Comparison of ENCODE assay signal across 29 cellular contexts in the genomic region with DNA sequence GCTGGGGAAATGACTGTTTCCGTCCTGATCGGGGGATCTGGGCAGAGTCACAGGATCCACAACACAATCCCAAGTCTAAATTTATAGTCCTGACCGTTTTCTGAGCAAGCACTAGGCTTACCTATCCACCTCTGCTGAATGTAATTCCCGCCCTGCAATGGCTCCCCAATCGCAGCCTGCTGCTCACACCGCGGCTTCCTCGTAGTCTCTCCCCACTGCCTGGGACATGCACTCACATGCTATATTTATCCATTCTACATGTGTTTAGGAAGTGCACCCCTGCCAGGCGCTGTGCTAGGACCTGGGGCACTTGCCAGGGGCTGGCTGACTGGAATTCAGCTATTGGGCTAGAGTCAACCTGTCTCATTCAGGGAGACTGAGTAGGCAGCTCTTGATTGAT.
"Had no signal": no experiment of that assay in that cellular context is flagged by ENCODE, and none has a peak within 500 bp of the region (broad histone marks: within the 10 kb centered on the region; RNA-seq: fewer than 3 reads in every experiment).

No MANE protein-coding gene starts in this region.

- H3K4me1 Mint-ChIP-seq: activated B cell treated with CpG ODN at 0.5 μM for 24 hours; activated naive CD4-positive, alpha-beta T cell treated with anti-CD3 and anti-CD28 coated beads, Interleukin-2, amount 50 U/mL, for 24 hours; activated naive CD8-positive, alpha-beta T cell treated with anti-CD3 and anti-CD28 coated beads, Interleukin-2, amount 50 U/mL, for 24 hours; mesothelial cell of epicardium; stimulated activated naive B cell treated with anti-CD40 and anti-IgM and Interleukin-4, amounts not matched to agents 10 μg/mL and 1 μg/mL and 100 μg/mL, for 72 hours had no signal

- H3K9ac ChIP-seq: parathyroid adenoma had no signal

- H3K4me3 Mint-ChIP-seq: activated B cell treated with CpG ODN at 0.5 μM for 24 hours; activated CD8-positive, alpha-beta memory T cell treated with anti-CD3 and anti-CD28 coated beads, Interleukin-2, amount 10 ng/mL, durations not matched to agents 7 days and 5 days; activated CD8-positive, alpha-beta T cell treated with anti-CD3 and anti-CD28 coated beads, Interleukin-2, amount 10 ng/mL, durations not matched to agents 7 days and 5 days; activated naive CD4-positive, alpha-beta T cell treated with anti-CD3 and anti-CD28 coated beads, Interleukin-2, amount 50 U/mL, for 24 hours; activated naive CD8-positive, alpha-beta T cell treated with anti-CD3 and anti-CD28 coated beads, Interleukin-2, amount 50 U/mL, for 24 hours; endodermal cell; mesothelial cell of epicardium; nephron progenitor cell; stimulated activated naive B cell treated with anti-CD40 and anti-IgM and Interleukin-4, amounts not matched to agents 10 μg/mL and 1 μg/mL and 100 μg/mL, for 72 hours; T-helper 2 cell treated with Interferon-gamma antibody and Interleukin-4, amounts not matched to agents 5 μg/mL and 100 μg/mL, for 36 hours had no signal

- H3K27ac Mint-ChIP-seq: activated B cell treated with CpG ODN at 0.5 μM for 24 hours; activated CD8-positive, alpha-beta memory T cell treated with anti-CD3 and anti-CD28 coated beads, Interleukin-2, amount 10 ng/mL, durations not matched to agents 7 days and 5 days; activated naive CD4-positive, alpha-beta T cell treated with anti-CD3 and anti-CD28 coated beads, Interleukin-2, amount 50 U/mL, for 24 hours; activated naive CD8-positive, alpha-beta T cell treated with anti-CD3 and anti-CD28 coated beads, Interleukin-2, amount 50 U/mL, for 24 hours; activated T-helper 2 cell treated with anti-CD3 and anti-CD28 coated beads, Interferon-gamma antibody, Interleukin-2, Interleukin-4, amounts not matched to agents 10 μg/mL and 5 μg/mL and 100 μg/mL, durations not matched to agents 14 hours and 24 hours and 36 hours; endodermal cell; mesothelial cell of epicardium; naive B cell; nephron progenitor cell; stimulated activated naive B cell treated with anti-CD40 and anti-IgM and Interleukin-4, amounts not matched to agents 10 μg/mL and 1 μg/mL and 100 μg/mL, for 72 hours; T-helper 2 cell treated with Interferon-gamma antibody and Interleukin-4, amounts not matched to agents 5 μg/mL and 100 μg/mL, for 36 hours had no signal

- H3K4me1 ChIP-seq: esophagus muscularis mucosa, left ventricle myocardium inferior, parathyroid adenoma, psoas muscle, stomach, tibial artery had no signal

- H3K4me3 ChIP-seq: esophagus muscularis mucosa, heart right ventricle, left ventricle myocardium inferior, psoas muscle, smooth muscle cell, stomach, tibial artery had no signal

- ATAC-seq: activated CD8-positive, alpha-beta memory T cell treated with anti-CD3 and anti-CD28 coated beads, Interleukin-2, amount 10 ng/mL, durations not matched to agents 7 days and 5 days; psoas muscle; stimulated activated naive B cell treated with anti-CD40 and anti-IgM and Interleukin-4, amounts not matched to agents 10 μg/mL and 1 μg/mL and 100 μg/mL, for 72 hours had no signal

- DNase-seq: activated B cell treated with CpG ODN at 0.5 μM for 24 hours; activated CD4-positive, alpha-beta T cell treated with anti-CD3 and anti-CD28 coated beads, Interleukin-2, amount 50 U/mL, for 1 hour; activated CD8-positive, alpha-beta memory T cell treated with anti-CD3 and anti-CD28 coated beads, Interleukin-2, amount 10 ng/mL, durations not matched to agents 7 days and 5 days; activated CD8-positive, alpha-beta T cell treated with anti-CD3 and anti-CD28 coated beads, Interleukin-2, amount 10 ng/mL, durations not matched to agents 7 days and 5 days; activated naive CD8-positive, alpha-beta T cell treated with anti-CD3 and anti-CD28 coated beads, Interleukin-2, amount 50 U/mL, for 24 hours; activated T-cell treated with anti-CD3 and anti-CD28 coated beads, Interleukin-2, amount 50 U/mL, for 48 hours; amygdala; caudate nucleus; foreskin melanocyte; heart right ventricle; left ventricle myocardium inferior; naive B cell; nephron progenitor cell; nucleus accumbens; psoas muscle; stimulated activated CD4-positive, alpha-beta T cell treated with anti-CD3 and anti-CD28 coated beads, Interleukin-1b, Interleukin-23, amount 100 ng/mL, for 48 hours; stimulated activated CD4-positive, alpha-beta T cell treated with anti-CD3 and anti-CD28 coated beads, Interleukin-4, amount 100 ng/mL, for 4 hours; stimulated activated CD8-positive, alpha-beta memory T cell treated with anti-CD3 and anti-CD28 coated beads, Interleukin-4, amount 100 ng/mL, for 48 hours; stimulated activated naive B cell treated with anti-CD40 and anti-IgM and Interleukin-4, amounts not matched to agents 10 μg/mL and 1 μg/mL and 100 μg/mL, for 72 hours; stomach had no signal

- H3K36me3 Mint-ChIP-seq: activated CD8-positive, alpha-beta memory T cell treated with anti-CD3 and anti-CD28 coated beads, Interleukin-2, amount 10 ng/mL, durations not matched to agents 7 days and 5 days; activated naive CD4-positive, alpha-beta T cell treated with anti-CD3 and anti-CD28 coated beads, Interleukin-2, amount 50 U/mL, for 24 hours; mesothelial cell of epicardium; naive B cell; stimulated activated naive B cell treated with anti-CD40 and anti-IgM and Interleukin-4, amounts not matched to agents 10 μg/mL and 1 μg/mL and 100 μg/mL, for 72 hours had no signal

- H3K27ac ChIP-seq: esophagus muscularis mucosa, heart right ventricle, left ventricle myocardium inferior, parathyroid adenoma, psoas muscle, stomach, tibial artery had no signal

- H3K9me3 ChIP-seq: esophagus muscularis mucosa, heart right ventricle, left ventricle myocardium inferior, psoas muscle, stomach, tibial artery had no signal

- H3K36me3 ChIP-seq: esophagus muscularis mucosa, heart right ventricle, left ventricle myocardium inferior, stomach, tibial artery had no signal

- H3K9me3 Mint-ChIP-seq: activated B cell treated with CpG ODN at 0.5 μM for 24 hours; activated naive CD4-positive, alpha-beta T cell treated with anti-CD3 and anti-CD28 coated beads, Interleukin-2, amount 50 U/mL, for 24 hours; activated naive CD8-positive, alpha-beta T cell treated with anti-CD3 and anti-CD28 coated beads, Interleukin-2, amount 50 U/mL, for 24 hours; activated T-helper 2 cell treated with anti-CD3 and anti-CD28 coated beads, Interferon-gamma antibody, Interleukin-2, Interleukin-4, amounts not matched to agents 10 μg/mL and 5 μg/mL and 100 μg/mL, durations not matched to agents 14 hours and 24 hours and 36 hours; endodermal cell; mesothelial cell of epicardium; nephron progenitor cell; stimulated activated naive B cell treated with anti-CD40 and anti-IgM and Interleukin-4, amounts not matched to agents 10 μg/mL and 1 μg/mL and 100 μg/mL, for 72 hours; T-helper 2 cell treated with Interferon-gamma antibody and Interleukin-4, amounts not matched to agents 5 μg/mL and 100 μg/mL, for 36 hours had no signal
